20 cellular contexts compared by ENCODE assay signal in genomic region chr2:48358982-48359381, GRCh38.
"Had no signal": no experiment of that assay in that cellular context is flagged by ENCODE, and none has a peak within 500 bp of the region (broad histone marks: within the 10 kb centered on the region; RNA-seq: fewer than 3 reads in every experiment).

No MANE protein-coding gene starts in this region.

- H3K27ac Mint-ChIP-seq: nephron had no signal

- DNase-seq: activated CD8-positive, alpha-beta memory T cell treated with anti-CD3 and anti-CD28 coated beads, Interleukin-2, amount 50 U/mL, for 4 hours; activated naive CD4-positive, alpha-beta T cell treated with Interleukin-2 at 50 U/mL for 16 hours; cortex of kidney; effector CD4-positive, alpha-beta T cell; heart right ventricle; kidney glomerular epithelial cell; mesendoderm; occipital lobe; stimulated activated CD4-positive, alpha-beta T cell treated with anti-CD3 and anti-CD28 coated beads, Interleukin-12 subunit alpha, Interleukin-12 subunit beta, amount 100 ng/mL, for 4 hours; stimulated activated CD4-positive, alpha-beta T cell treated with anti-CD3 and anti-CD28 coated beads, Interleukin-2, amount 100 ng/mL, for 24 hours; stimulated activated naive CD8-positive, alpha-beta T cell treated with anti-CD3 and anti-CD28 coated beads, Interleukin-15, Interleukin-2, amounts not matched to agents 100 U/mL and 50 U/mL, for 24 hours; substantia nigra; tibial artery; WERI-Rb-1 had no signal

- H3K27me3 Mint-ChIP-seq: central memory CD8-positive, alpha-beta T cell had no signal

- H3K4me1 Mint-ChIP-seq: nephron had no signal

- H3K4me3 Mint-ChIP-seq: nephron; T-helper 1 cell treated with Interleukin-12 subunit alpha and Interleukin-12 subunit beta and Interleukin-4 antibody, amounts not matched to agents 30 μg/mL and 1 μg/mL, for 36 hours had no signal

- H3K27me3 ChIP-seq: ascending aorta, esophagus muscularis mucosa, heart right ventricle, tibial artery had no signal

- H3K9me3 Mint-ChIP-seq: activated T-helper 1 cell treated with anti-CD3 and anti-CD28 coated beads, Interleukin-12 subunit alpha, Interleukin-12 subunit beta, Interleukin-2, Interleukin-4 antibody, amounts not matched to agents 30 ng/mL and 10 ng/mL and 1 ng/mL, durations not matched to agents 14 hours and 24 hours and 36 hours; central memory CD8-positive, alpha-beta T cell; T-helper 1 cell treated with Interleukin-12 subunit alpha and Interleukin-12 subunit beta and Interleukin-4 antibody, amounts not matched to agents 30 μg/mL and 1 μg/mL, for 36 hours had no signal

- ATAC-seq: heart right ventricle; stimulated activated naive CD8-positive, alpha-beta T cell treated with anti-CD3 and anti-CD28 coated beads, Interleukin-15, Interleukin-2, amounts not matched to agents 100 U/mL and 50 U/mL, for 24 hours had no signal

- H3K4me3 ChIP-seq: ascending aorta, esophagus muscularis mucosa, heart right ventricle, tibial artery had no signal

- H3K27ac ChIP-seq: ascending aorta, esophagus muscularis mucosa, heart right ventricle, tibial artery, WERI-Rb-1 had no signal
